Comparison of ENCODE assay signal across 19 cellular contexts in genomic region chr3:126525853-126526667, GRCh38. TPM values are rescaled to one million over a fixed set of nuclear protein-coding genes. Genes with fewer than 3 reads are reported as not detected.
"Had no signal": no experiment of that assay in that cellular context is flagged by ENCODE, and none has a peak within 500 bp of the region (broad histone marks: within the 10 kb centered on the region; RNA-seq: fewer than 3 reads in every experiment).

No MANE protein-coding gene starts in this region.

- H3K27me3 ChIP-seq: colonic mucosa, ovary had no signal

- H3K27ac ChIP-seq: cardiac muscle cell, colonic mucosa, gastroesophageal sphincter, ovary, stomach, thoracic aorta, VCaP had no signal

- ATAC-seq: activated CD4-positive, alpha-beta T cell treated with anti-CD3 and anti-CD28 coated beads for 36 hours; activated CD8-positive, alpha-beta T cell treated with anti-CD3 and anti-CD28 coated beads for 36 hours; activated T-cell treated with anti-CD3 and anti-CD28 coated beads, Interleukin-2, amount 50 U/mL, for 72 hours; gastroesophageal sphincter had no signal

- H3K4me1 ChIP-seq: colonic mucosa had no signal

- H3K9me3 ChIP-seq: colonic mucosa, gastroesophageal sphincter, ovary, stomach, thoracic aorta had no signal

- H3K4me3 ChIP-seq: cardiac muscle cell, colonic mucosa, gastroesophageal sphincter, ovary, stomach, thoracic aorta had no signal

- H3K36me3 ChIP-seq: cardiac muscle cell, colonic mucosa, gastroesophageal sphincter, ovary, stomach, thoracic aorta had no signal

- DNase-seq: activated CD4-positive, alpha-beta T cell treated with anti-CD3 and anti-CD28 coated beads for 36 hours; activated CD8-positive, alpha-beta memory T cell treated with anti-CD3 and anti-CD28 coated beads, Interleukin-2, amount 50 U/mL, for 4 hours; activated CD8-positive, alpha-beta T cell treated with anti-CD3 and anti-CD28 coated beads for 36 hours; activated naive CD4-positive, alpha-beta T cell; activated T-cell treated with anti-CD3 and anti-CD28 coated beads, Interleukin-2, amount 50 U/mL, for 72 hours; colonic mucosa; effector CD4-positive, alpha-beta T cell; immature natural killer cell; mesenchymal stem cell; ovary; stomach had no signal

RNA-seq across cellular contexts. Expression of gene CHST13, which starts 2.1 kb away (rescaled TPM):
- total RNA-seq: activated CD4-positive, alpha-beta T cell treated with anti-CD3 and anti-CD28 coated beads for 36 hours; activated CD8-positive, alpha-beta T cell treated with anti-CD3 and anti-CD28 coated beads for 36 hours; activated T-cell treated with anti-CD3 and anti-CD28 coated beads, Interleukin-2, amount 50 U/mL, for 72 hours; astrocyte; skeletal muscle tissue; thoracic aorta had no signal
- polyA plus RNA-seq: fibroblast of lung, neural cell had no signal

RNA-seq across cellular contexts. Expression of gene UROC1, which starts 8.5 kb away (rescaled TPM):
- total RNA-seq: activated CD4-positive, alpha-beta T cell treated with anti-CD3 and anti-CD28 coated beads for 36 hours; activated CD8-positive, alpha-beta T cell treated with anti-CD3 and anti-CD28 coated beads for 36 hours; activated T-cell treated with anti-CD3 and anti-CD28 coated beads, Interleukin-2, amount 50 U/mL, for 72 hours; astrocyte; cardiac muscle cell; colonic mucosa; fibroblast of lung; gastroesophageal sphincter; skeletal muscle tissue; stomach; thoracic aorta had no signal
- polyA plus RNA-seq: cardiac muscle cell, fibroblast of lung, immature natural killer cell, neural cell, stomach had no signal

RNA-seq across cellular contexts. Expression of gene C3orf22, which starts 32.7 kb away (rescaled TPM):
- total RNA-seq: activated CD4-positive, alpha-beta T cell treated with anti-CD3 and anti-CD28 coated beads for 36 hours; activated CD8-positive, alpha-beta T cell treated with anti-CD3 and anti-CD28 coated beads for 36 hours; activated T-cell treated with anti-CD3 and anti-CD28 coated beads, Interleukin-2, amount 50 U/mL, for 72 hours; astrocyte; cardiac muscle cell; colonic mucosa; fibroblast of lung; gastroesophageal sphincter; stomach; thoracic aorta had no signal
- polyA plus RNA-seq: cardiac muscle cell, fibroblast of lung, immature natural killer cell, neural cell, stomach had no signal
